In the genomic region with DNA sequence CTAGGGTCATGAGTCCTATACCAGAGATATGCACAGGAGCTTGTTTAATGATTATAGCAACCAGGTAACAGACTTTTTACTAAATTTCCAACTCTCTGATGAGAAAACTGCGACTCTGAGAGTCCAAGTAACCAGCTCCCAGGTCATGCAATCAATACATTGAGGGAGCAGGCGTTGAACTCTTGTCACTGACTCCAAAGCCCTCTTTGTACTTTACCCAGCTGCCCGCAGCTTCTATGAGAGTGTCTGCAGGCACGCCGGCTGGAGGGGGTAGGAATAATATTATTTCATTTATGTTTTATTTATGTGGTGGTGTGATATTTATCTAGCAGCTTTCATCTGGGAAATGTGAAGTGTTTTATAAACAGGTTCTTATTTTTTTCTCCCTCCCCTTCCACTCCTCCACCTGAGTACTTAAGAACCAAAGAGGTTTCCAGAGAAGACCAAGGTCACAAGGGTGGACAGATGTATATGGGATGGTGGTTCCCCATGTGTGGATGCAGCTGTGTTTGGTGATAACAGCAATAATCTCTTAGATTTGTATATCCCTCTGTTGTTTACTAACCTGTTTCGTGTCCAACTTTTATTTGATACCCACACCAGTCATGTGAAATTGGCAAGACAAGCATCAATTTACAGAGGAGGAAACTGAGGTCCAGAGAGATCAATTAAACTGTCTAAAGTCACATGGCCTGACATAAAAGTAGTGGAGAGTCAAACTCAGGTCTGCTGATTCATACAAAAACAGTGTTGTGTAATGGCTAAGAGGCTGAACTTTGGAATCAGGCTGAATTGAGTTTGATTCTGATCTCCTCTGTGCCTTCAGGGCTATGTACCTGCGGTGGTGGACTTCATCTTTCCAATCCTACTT, we compare ENCODE assay signal across 14 cellular contexts.
DNase-seq lines count a peak whose midpoint lies in the region; ATAC-seq, FAIRE-seq and TF ChIP-seq lines count a peak whose summit lies in the region.
"Had no signal": no experiment of that assay in that cellular context is flagged by ENCODE, and none has a peak within 500 bp of the region (broad histone marks: within the 10 kb centered on the region; RNA-seq: fewer than 3 reads in every experiment).

No MANE protein-coding gene starts in this region.

- no peak for TF ChIP-seq EP300 in esophagus muscularis mucosa (IDR thresholded peaks at IDR 0.05)

- DNase-seq in H54 (ENCODE audit: insufficient read length, low spot score) (no peak), OCI-M1 (lab: John Stamatoyannopoulos, UW) (peak; percentile 32), esophagus muscularis mucosa (ENCODE audit: extremely low spot score) (peak; percentile 60), pancreas (no peak), NCI-H82 treated with DMSO at 0.1 percent for 48 hours (lab: John Stamatoyannopoulos, UW; ENCODE audit: unreplicated experiment) (no peak), activated gamma-delta T cell treated with Interleukin-2 at 50 U/mL for 16 hours (no peak), right cardiac atrium (no peak)
- DNase-seq: activated T-cell treated with anti-CD3 and anti-CD28 coated beads for 4 hours; retina; stimulated activated naive B cell treated with anti-CD40 and anti-IgM and Interleukin-4, amounts not matched to agents 10 μg/mL and 1 μg/mL and 100 μg/mL, for 72 hours had no signal

- TF ChIP-seq POLR2A in H54 (IDR thresholded peaks at IDR 0.05; ENCODE audit: low read depth, low read length) (no peak), esophagus muscularis mucosa (IDR thresholded peaks at IDR 0.05; ENCODE audit: low read depth) (no peak)

- ATAC-seq in pancreas = peak; percentile 86 to 91 (median 86)
- no peak for ATAC-seq in HG03108 (IDR thresholded peaks at IDR 0.05; ENCODE audit: unreplicated experiment)
- no peak for ATAC-seq in right cardiac atrium
- ATAC-seq: stimulated activated naive B cell treated with anti-CD40 and anti-IgM and Interleukin-4, amounts not matched to agents 10 μg/mL and 1 μg/mL and 100 μg/mL, for 72 hours had no signal

- H3K27ac ChIP-seq in esophagus muscularis mucosa (replicated peaks in 1 of 4) (no peak overlapping the region), pancreas (peak overlapping the region in 1 of 4 donors; percentile 64), right cardiac atrium (ENCODE audit: low read length) (no peak overlapping the region)
- H3K27ac ChIP-seq: vagina had no signal

- TF ChIP-seq CTCF in esophagus muscularis mucosa (IDR thresholded peaks at IDR 0.05) (no peak), pancreas (IDR thresholded peaks at IDR 0.05) (no peak)

- H3K4me1 ChIP-seq in esophagus muscularis mucosa (peaks cover 12 to 21% (median 17%) of the 10 kb centered on the region in 4 donors), pancreas (peaks cover 0 to 20% (median 9%) of the 10 kb centered on the region in 3 donors), right cardiac atrium (ENCODE audit: control insufficient read depth, insufficient read depth, low read length) (peaks cover 6% of the 10 kb centered on the region)

- no peaks in the 10 kb centered on the region for H3K27me3 ChIP-seq in esophagus muscularis mucosa
- H3K27me3 ChIP-seq in pancreas = no peaks in the 10 kb centered on the region
- H3K27me3 ChIP-seq in right cardiac atrium (ENCODE audit: control insufficient read depth, insufficient read depth) = no peaks in the 10 kb centered on the region
- H3K27me3 ChIP-seq: vagina had no signal

- WGBS in esophagus muscularis mucosa = 88% methylated on average over 7 of the region's 7 CpGs
- WGBS in pancreas, 2 donors = 57 to 60% methylated on average over 7 of the region's 7 CpGs
- 92% methylated on average over 7 of the region's 7 CpGs for WGBS in right cardiac atrium

- H3K4me3 ChIP-seq in esophagus muscularis mucosa = no peak overlapping the region
- H3K4me3 ChIP-seq in pancreas = no peak overlapping the region
- H3K4me3 ChIP-seq in right cardiac atrium (ENCODE audit: low read length) = no peak overlapping the region
- H3K4me3 ChIP-seq: vagina had no signal

- intact Hi-C loops in esophagus muscularis mucosa (cut with DNase I) = no loop called here
- intact Hi-C loops in pancreas (cut with DNase I) = no loop called here
- intact Hi-C loops in right cardiac atrium (cut with DNase I) = no loop called here

- no peaks in the 10 kb centered on the region for H3K36me3 ChIP-seq in esophagus muscularis mucosa
- H3K36me3 ChIP-seq in pancreas = no peaks in the 10 kb centered on the region
- H3K36me3 ChIP-seq: vagina had no signal

- peak; percentile 91 for FAIRE-seq in H54 (lab: Jason Lieb, UNC)
- no peak for FAIRE-seq in pancreas (lab: Jason Lieb, UNC)
- FAIRE-seq: GM12892, keratinocyte had no signal

- H3K9me3 ChIP-seq in esophagus muscularis mucosa (no peaks in the 10 kb centered on the region), pancreas (no peaks in the 10 kb centered on the region), right cardiac atrium (ENCODE audit: control insufficient read depth, low read length) (no peaks in the 10 kb centered on the region)
- H3K9me3 ChIP-seq: vagina had no signal

Comparison
In these comparisons a context has a peak if more than half of its experiments do, and no peak if none do; other contexts are left out.
1. DNase-seq: peak in OCI-M1 (single experiment) and esophagus muscularis mucosa (single experiment); none in H54 (single experiment), pancreas (0 of 6), NCI-H82 treated with DMSO at 0.1 percent for 48 hours (single experiment), activated gamma-delta T cell treated with Interleukin-2 at 50 U/mL for 16 hours (single experiment) and right cardiac atrium (0 of 3).
2. ATAC-seq: peak in pancreas (4 of 4); none in HG03108 (single experiment) and right cardiac atrium (0 of 2).